In the genomic region with DNA sequence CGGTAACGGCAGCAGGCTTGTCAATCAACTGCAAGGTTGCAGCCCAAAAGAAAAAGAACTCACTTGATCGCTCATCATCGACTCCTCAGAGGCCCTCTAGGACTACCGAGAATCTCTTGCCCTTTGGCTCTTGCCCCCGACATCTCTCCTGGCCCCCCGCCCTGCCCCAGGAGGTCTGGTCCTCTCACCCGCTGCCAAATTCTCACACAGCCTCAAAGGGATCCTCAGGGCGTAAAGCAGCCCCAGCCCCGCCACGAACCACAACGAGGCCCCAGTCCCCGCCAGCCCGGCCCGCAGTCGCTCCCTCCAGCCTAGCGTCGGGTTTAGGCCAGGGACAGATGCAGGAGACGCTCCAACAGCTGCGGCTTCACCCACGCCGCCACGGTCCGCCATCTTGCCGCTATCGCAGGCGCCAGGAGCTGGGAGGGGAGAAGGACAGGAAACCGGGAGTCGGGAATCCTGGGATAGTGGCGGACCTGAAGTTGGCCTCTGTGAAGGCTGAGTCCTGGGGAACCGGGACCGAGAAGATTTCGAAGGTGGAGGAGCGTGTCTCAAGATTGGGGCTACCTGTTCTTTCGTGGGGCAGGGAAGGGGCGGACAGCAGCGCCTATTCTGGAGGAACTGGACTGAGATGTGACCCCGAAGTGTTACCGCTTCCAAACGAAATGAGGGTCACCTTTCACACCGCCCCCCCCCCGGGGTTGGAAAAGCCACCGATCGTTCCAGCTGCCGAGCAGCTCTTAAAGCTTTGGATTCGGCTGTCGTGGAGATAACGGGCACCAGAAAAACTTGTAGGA, we compare ENCODE assay signal across 8 cellular contexts. TPM values are rescaled to one million over a fixed set of nuclear protein-coding genes. Genes with fewer than 3 reads are reported as not detected.
DNase-seq lines count a peak whose midpoint lies in the region; ATAC-seq and TF ChIP-seq lines count a peak whose summit lies in the region.

A gene with protein sequence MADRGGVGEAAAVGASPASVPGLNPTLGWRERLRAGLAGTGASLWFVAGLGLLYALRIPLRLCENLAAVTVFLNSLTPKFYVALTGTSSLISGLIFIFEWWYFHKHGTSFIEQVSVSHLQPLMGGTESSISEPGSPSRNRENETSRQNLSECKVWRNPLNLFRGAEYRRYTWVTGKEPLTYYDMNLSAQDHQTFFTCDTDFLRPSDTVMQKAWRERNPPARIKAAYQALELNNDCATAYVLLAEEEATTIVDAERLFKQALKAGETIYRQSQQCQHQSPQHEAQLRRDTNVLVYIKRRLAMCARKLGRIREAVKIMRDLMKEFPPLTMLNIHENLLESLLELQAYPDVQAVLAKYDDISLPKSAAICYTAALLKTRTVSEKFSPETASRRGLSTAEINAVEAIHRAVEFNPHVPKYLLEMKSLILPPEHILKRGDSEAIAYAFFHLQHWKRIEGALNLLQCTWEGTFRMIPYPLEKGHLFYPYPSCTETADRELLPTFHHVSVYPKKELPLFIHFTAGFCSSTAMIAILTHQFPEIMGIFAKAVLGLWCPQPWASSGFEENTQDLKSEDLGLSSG (minus strand): TSS at position 421 of the 797 bp plus-strand sequence. CDS start 28 bp downstream, at position 393.

- H3K9me3 ChIP-seq in CD8-positive, alpha-beta T cell (ENCODE audit: low read length) = no peaks in the 10 kb centered on the region
- no peaks in the 10 kb centered on the region for H3K9me3 ChIP-seq in effector memory CD4-positive, alpha-beta T cell (ENCODE audit: control insufficient read depth, low read length)

- peak within 1 kb of the TSS; percentile 85 for H3K4me3 ChIP-seq in CD8-positive, alpha-beta T cell (ENCODE audit: low read depth, low read length)
- H3K4me3 ChIP-seq in HFF-Myc (replicated peaks; ENCODE audit: low read depth, low read length) = peak within 1 kb of the TSS; percentile 99
- peak within 1 kb of the TSS; percentile 86 for H3K4me3 ChIP-seq in effector memory CD4-positive, alpha-beta T cell (ENCODE audit: insufficient read depth, low read depth, low read length, poor library complexity, severe bottlenecking)

- no peaks in the 10 kb centered on the region for H3K9me3 Mint-ChIP-seq in CD8-positive, alpha-beta T cell

- DNase-seq in CD8-positive, alpha-beta T cell = peak; percentile 35 to 77 (median 51)
- peak; percentile 41 for DNase-seq in HFF-Myc (ENCODE audit: extremely low read depth, low read depth)
- peak; percentile 76 to 88 for DNase-seq in NCI-H526 (lab: John Stamatoyannopoulos, UW)
- peak; percentile 31 to 51 (median 42) for DNase-seq in activated CD8-positive, alpha-beta memory T cell treated with anti-CD3 and anti-CD28 coated beads for 48 hours (ENCODE audit: low read depth in 2 of 3, low spot score in 2 of 3)
- DNase-seq in effector memory CD4-positive, alpha-beta T cell = peak; percentile 39 to 53 (median 41)
- DNase-seq in lung microvascular endothelial cell (ENCODE audit: low read depth in 2 of 2) = peak; percentile 81 to 87
- DNase-seq in stimulated activated CD4-positive, alpha-beta T cell treated with anti-CD3 and anti-CD28 coated beads, TNF-alpha, amount 100 ng/mL, for 24 hours (ENCODE audit: low read depth in 3 of 3) = peak; percentile 9 to 38 (median 20)

- POLR2A ChIA-PET in CD8-positive, alpha-beta T cell (lab: Charles Lee) = interaction anchor here (0.6 to 3.7 kb wide), 14 partner anchors 9 to 845 kb away, joined by 3 to 40 read pairs (median 4); partner anchors contain the start of genes MOV10, PPM1J and SLC16A1

- no peak for TF ChIP-seq CTCF in CD8-positive, alpha-beta T cell (IDR thresholded peaks at IDR 0.05)
- no peak for TF ChIP-seq CTCF in HFF-Myc (IDR thresholded peaks at IDR 0.05; ENCODE audit: low read depth, low read length, missing control alignments)

- peak within 1 kb of the TSS; percentile 100 for H3K27ac Mint-ChIP-seq in CD8-positive, alpha-beta T cell

- CTCF ChIA-PET in CD8-positive, alpha-beta T cell (lab: Charles Lee) = interaction anchor here (0.7 to 2.2 kb wide), 7 partner anchors 8 to 228 kb away, joined by 3 to 9 read pairs (median 5); partner anchors contain the start of genes MOV10 and PPM1J

- intact Hi-C loops in CD8-positive, alpha-beta T cell (cut with DNase I, micrococcal nuclease) = loop anchor here (1.0 to 5.0 kb wide), 8 partner anchors 54 to 1308 kb away; partner anchors contain the start of genes PPM1J (in 2 of the 2), HIPK1 (in 1 of the 2), LRIG2 (in 1 of the 2) and RHOC (in 1 of the 2)

- no peaks in the 10 kb centered on the region for H3K36me3 ChIP-seq in CD8-positive, alpha-beta T cell (ENCODE audit: insufficient read depth, low read length)
- H3K36me3 ChIP-seq in effector memory CD4-positive, alpha-beta T cell (ENCODE audit: control insufficient read depth, insufficient read depth, low read length) = no peaks in the 10 kb centered on the region

- no peaks in the 10 kb centered on the region for H3K27me3 Mint-ChIP-seq in CD8-positive, alpha-beta T cell (ENCODE audit: low read depth)

- peaks cover 38% of the 10 kb centered on the region for H3K4me1 Mint-ChIP-seq in CD8-positive, alpha-beta T cell (ENCODE audit: low read depth)

- peaks cover 35% of the 10 kb centered on the region for H3K36me3 Mint-ChIP-seq in CD8-positive, alpha-beta T cell

- peak within 1 kb of the TSS; percentile 98 for H3K4me3 Mint-ChIP-seq in CD8-positive, alpha-beta T cell

- H3K4me1 ChIP-seq in CD8-positive, alpha-beta T cell (ENCODE audit: insufficient read depth, low read length) = peaks cover 31% of the 10 kb centered on the region
- H3K4me1 ChIP-seq in effector memory CD4-positive, alpha-beta T cell (ENCODE audit: control insufficient read depth, insufficient read depth, low read length, poor library complexity, severe bottlenecking) = peaks cover 14% of the 10 kb centered on the region

- no peaks in the 10 kb centered on the region for H3K27me3 ChIP-seq in CD8-positive, alpha-beta T cell (ENCODE audit: insufficient read depth, low read length)
- no peaks in the 10 kb centered on the region for H3K27me3 ChIP-seq in effector memory CD4-positive, alpha-beta T cell (replicated peaks; ENCODE audit: control insufficient read depth, insufficient read depth, low read length, poor library complexity, severe bottlenecking)

- H3K27ac ChIP-seq in CD8-positive, alpha-beta T cell (ENCODE audit: low read depth, low read length) = peak within 1 kb of the TSS; percentile 100
- peak within 1 kb of the TSS; percentile 99 for H3K27ac ChIP-seq in effector memory CD4-positive, alpha-beta T cell (ENCODE audit: insufficient read depth, low read length, poor library complexity, severe bottlenecking)

- ATAC-seq in CD8-positive, alpha-beta T cell = peak; percentile 14
- no peak for ATAC-seq in HG03095 (IDR thresholded peaks at IDR 0.05; ENCODE audit: unreplicated experiment)

RNA-seq across cellular contexts. Expression of the gene that starts here (rescaled TPM):
- total RNA-seq in CD8-positive, alpha-beta T cell = 10 to 100 TPM; 23.0 to 25.7 TPM
- 9.2 and 17.3 TPM in 2 replicates for total RNA-seq in lung microvascular endothelial cell

Comparison
In these comparisons a context has a peak if more than half of its experiments do, and no peak if none do; other contexts are left out.
1. DNase-seq: peak in every context shown above with its lines; median percentile 84 in lung microvascular endothelial cell; 82 in NCI-H526; 51 in CD8-positive, alpha-beta T cell; 42 in activated CD8-positive, alpha-beta memory T cell treated with anti-CD3 and anti-CD28 coated beads for 48 hours; 41 in HFF-Myc; 41 in effector memory CD4-positive, alpha-beta T cell; 20 in stimulated activated CD4-positive, alpha-beta T cell treated with anti-CD3 and anti-CD28 coated beads, TNF-alpha, amount 100 ng/mL, for 24 hours.